Comparison of ENCODE assay signal across 17 cellular contexts in the genomic region with DNA sequence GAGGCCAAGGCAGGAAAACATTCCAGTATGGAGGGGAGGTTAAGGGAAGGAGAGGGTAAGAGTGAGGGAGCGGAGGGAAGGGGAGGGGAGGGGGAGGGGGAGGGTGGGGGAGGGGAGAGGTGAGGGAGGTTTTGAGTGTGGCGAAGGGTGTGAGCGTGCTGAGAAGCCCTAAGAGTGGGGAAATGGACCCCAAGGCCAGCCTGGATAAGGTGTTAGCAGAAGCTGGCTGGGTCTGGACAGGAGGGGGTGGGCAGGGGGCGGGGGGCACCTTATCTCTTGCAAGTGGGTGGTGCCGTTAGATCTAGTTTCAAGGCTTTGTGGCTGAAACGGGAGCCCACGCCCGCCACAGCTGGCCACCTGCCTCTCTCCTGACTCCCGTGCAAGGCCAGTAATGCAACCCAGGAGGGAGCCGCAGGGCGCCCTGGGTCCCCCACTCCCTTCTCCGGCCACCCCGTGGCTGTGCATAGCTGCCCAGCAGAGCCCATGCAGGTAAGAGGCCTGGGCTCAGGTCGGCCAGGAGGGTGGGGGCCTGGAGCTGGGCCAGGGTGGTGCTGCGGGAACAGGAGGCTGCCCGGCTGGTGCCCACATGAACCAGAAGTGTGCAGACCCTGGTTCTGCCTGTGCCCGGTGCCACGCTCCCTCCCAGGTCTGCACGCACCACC. TPM values are rescaled to one million over a fixed set of nuclear protein-coding genes. Genes with fewer than 3 reads are reported as not detected.
A peak's percentile ranks its signal among the peaks of the same experiment; 100 is the strongest.
DNase-seq lines count a peak whose midpoint lies in the region; ATAC-seq and TF ChIP-seq lines count a peak whose summit lies in the region.
"Had no signal": no experiment of that assay in that cellular context is flagged by ENCODE, and none has a peak within 500 bp of the region (broad histone marks: within the 10 kb centered on the region; RNA-seq: fewer than 3 reads in every experiment).

No MANE protein-coding gene starts in this region.

- H3K4me1 ChIP-seq in GM23338 (ENCODE audit: insufficient read depth) (no peaks in the 10 kb centered on the region; the same call in 1 of the 2 replicates), ovary (ENCODE audit: insufficient read depth) (peaks cover under 1% of the 10 kb centered on the region)
- peaks cover 7 to 9% of the 10 kb centered on the region in 2 donors for H3K4me1 ChIP-seq in naive thymus-derived CD4-positive, alpha-beta T cell (ENCODE audit: control insufficient read depth in 2 of 2, insufficient read depth in 2 of 2, low read length in 2 of 2)

- no peaks in the 10 kb centered on the region for H3K36me3 ChIP-seq in GM23338 (ENCODE audit: insufficient read depth)
- H3K36me3 ChIP-seq in naive thymus-derived CD4-positive, alpha-beta T cell (ENCODE audit: control insufficient read depth in 2 of 3, insufficient read depth in 3 of 3, low read length in 3 of 3), result no peaks in the 10 kb centered on the region
- H3K36me3 ChIP-seq in ovary, result no peaks in the 10 kb centered on the region
- H3K36me3 ChIP-seq: HAP-1, SJCRH30, thyroid gland had no signal

- TF ChIP-seq POLR2A in ovary (IDR thresholded peaks at IDR 0.05), result no peak

- ATAC-seq in GM23338, result no peak
- ATAC-seq in activated naive CD8-positive, alpha-beta T cell treated with anti-CD3 and anti-CD28 coated beads, Interleukin-2, amount 10 ng/mL, durations not matched to agents 7 days and 5 days (ENCODE audit: low read depth), result no peak
- no peak for ATAC-seq in naive thymus-derived CD4-positive, alpha-beta T cell

- no peaks in the 10 kb centered on the region for H3K79me2 ChIP-seq in GM23338 (replicated peaks; ENCODE audit: insufficient read depth)

- H2AFZ ChIP-seq in GM23338, result no peak overlapping the region

- H4K20me1 ChIP-seq in GM23338 (replicated peaks; ENCODE audit: insufficient read depth), result no peaks in the 10 kb centered on the region

- no peak for DNase-seq in GM23338 (ENCODE audit: low spot score)
- DNase-seq in activated naive CD8-positive, alpha-beta T cell treated with anti-CD3 and anti-CD28 coated beads, Interleukin-2, amount 10 ng/mL, durations not matched to agents 7 days and 5 days, result no peak
- DNase-seq in naive thymus-derived CD4-positive, alpha-beta T cell, result no peak
- no peak for DNase-seq in ovary
- no peak for DNase-seq in NCI-H748 (lab: John Stamatoyannopoulos, UW; ENCODE audit: unreplicated experiment)
- no peak for DNase-seq in T1000 (lab: John Stamatoyannopoulos, UW)

- no peaks in the 10 kb centered on the region for H3K9me2 ChIP-seq in GM23338 (ENCODE audit: insufficient read depth)

- TF ChIP-seq CTCF in C4-2B (conservative IDR thresholded peaks at IDR 0.05) (no peak; the same call in none of the 2 replicates), GM23338 (conservative IDR thresholded peaks at IDR 0.05; ENCODE audit: low read depth in 2 of 2) (no peak), ovary (IDR thresholded peaks at IDR 0.05) (no peak)

- no peak overlapping the region for H3K4me3 Mint-ChIP-seq in GM23338
- H3K4me3 Mint-ChIP-seq in activated naive CD8-positive, alpha-beta T cell treated with anti-CD3 and anti-CD28 coated beads, Interleukin-2, amount 10 ng/mL, durations not matched to agents 7 days and 5 days, result peak overlapping the region; percentile 33
- H3K4me3 Mint-ChIP-seq in naive thymus-derived CD4-positive, alpha-beta T cell, result peak overlapping the region in 1 of 10 donors; percentile 24
- H3K4me3 Mint-ChIP-seq: activated CD4-positive, alpha-beta T cell treated with anti-CD3 and anti-CD28 coated beads for 36 hours had no signal

- POLR2A ChIA-PET in activated naive CD8-positive, alpha-beta T cell treated with anti-CD3 and anti-CD28 coated beads, Interleukin-2, amount 10 ng/mL, durations not matched to agents 7 days and 5 days (lab: Charles Lee), result interaction anchor here (0.8 to 2.5 kb wide), 4 partner anchors 11 to 132 kb away, joined by 3 to 11 read pairs (median 6); partner anchors contain the start of genes ANAPC2 and SSNA1
- POLR2A ChIA-PET in naive thymus-derived CD4-positive, alpha-beta T cell (lab: Charles Lee), result interaction anchor here (0.9 to 3.2 kb wide), 6 partner anchors 13 to 181 kb away, joined by 3 to 9 read pairs (median 6); partner anchors contain the start of genes ANAPC2, SSNA1 and TUBB4B

- H3K9me3 Mint-ChIP-seq in GM23338, result no peaks in the 10 kb centered on the region
- H3K9me3 Mint-ChIP-seq in activated naive CD8-positive, alpha-beta T cell treated with anti-CD3 and anti-CD28 coated beads, Interleukin-2, amount 10 ng/mL, durations not matched to agents 7 days and 5 days, result no peaks in the 10 kb centered on the region
- H3K9me3 Mint-ChIP-seq in naive thymus-derived CD4-positive, alpha-beta T cell, result peaks cover 0 to 2% (median 0%) of the 10 kb centered on the region in 11 donors

- no peak overlapping the region for H3K27ac Mint-ChIP-seq in GM23338
- H3K27ac Mint-ChIP-seq in activated naive CD8-positive, alpha-beta T cell treated with anti-CD3 and anti-CD28 coated beads, Interleukin-2, amount 10 ng/mL, durations not matched to agents 7 days and 5 days, result peak overlapping the region; percentile 81
- peak overlapping the region in 5 of 9 donors; percentile 29 to 85 (median 49) for H3K27ac Mint-ChIP-seq in naive thymus-derived CD4-positive, alpha-beta T cell
- H3K27ac Mint-ChIP-seq: activated CD4-positive, alpha-beta T cell treated with anti-CD3 and anti-CD28 coated beads for 36 hours had no signal

- CTCF ChIA-PET in naive thymus-derived CD4-positive, alpha-beta T cell (lab: Charles Lee), result interaction anchor here (1.0 to 2.3 kb wide), 6 partner anchors 9 to 140 kb away, joined by 3 to 13 read pairs (median 6); no protein-coding TSS in a partner anchor

- H3K4me3 ChIP-seq in GM23338 (no peak overlapping the region), ovary (no peak overlapping the region)
- H3K4me3 ChIP-seq in naive thymus-derived CD4-positive, alpha-beta T cell (ENCODE audit: low read length), result no peak overlapping the region
- H3K4me3 ChIP-seq: coronary artery, HAP-1, SJCRH30, skin epidermis, thyroid gland had no signal

- H3K4me1 Mint-ChIP-seq in GM23338, result peaks cover 2% of the 10 kb centered on the region; the same call in 2 of the 3 replicates
- peaks cover 6% of the 10 kb centered on the region for H3K4me1 Mint-ChIP-seq in activated naive CD8-positive, alpha-beta T cell treated with anti-CD3 and anti-CD28 coated beads, Interleukin-2, amount 10 ng/mL, durations not matched to agents 7 days and 5 days
- peaks cover 5 to 11% (median 6%) of the 10 kb centered on the region in 7 donors for H3K4me1 Mint-ChIP-seq in naive thymus-derived CD4-positive, alpha-beta T cell

- intact Hi-C loops in naive thymus-derived CD4-positive, alpha-beta T cell (cut with micrococcal nuclease), result loop anchor here (1.0 to 10.0 kb wide), 7 partner anchors 28 to 283 kb away; partner anchors contain the start of genes ANAPC2 (in 1 of the 2), C8G (in 1 of the 2), FBXW5 (in 1 of the 2) and NPDC1 (in 1 of the 2)
- intact Hi-C loops in ovary (cut with DNase I), result loop anchor here in 3 of 4 donors (5.0 to 10.0 kb wide), 3 partner anchors 101 to 443 kb away; no protein-coding TSS in a partner anchor

- peaks cover 3% of the 10 kb centered on the region for H3K27me3 Mint-ChIP-seq in GM23338 (ENCODE audit: insufficient read depth, low read depth, poor library complexity)
- peaks cover 2% of the 10 kb centered on the region for H3K27me3 Mint-ChIP-seq in activated naive CD8-positive, alpha-beta T cell treated with anti-CD3 and anti-CD28 coated beads, Interleukin-2, amount 10 ng/mL, durations not matched to agents 7 days and 5 days
- peaks cover 0 to 7% (median 5%) of the 10 kb centered on the region in 5 donors for H3K27me3 Mint-ChIP-seq in naive thymus-derived CD4-positive, alpha-beta T cell

- peak overlapping the region; percentile 90 for H3K27ac ChIP-seq in C4-2B
- H3K27ac ChIP-seq in GM23338 (ENCODE audit: low read depth), result no peak overlapping the region
- no peak overlapping the region for H3K27ac ChIP-seq in naive thymus-derived CD4-positive, alpha-beta T cell (ENCODE audit: low read depth, low read length)
- no peak overlapping the region for H3K27ac ChIP-seq in ovary
- H3K27ac ChIP-seq: coronary artery, SJCRH30 had no signal

- no peak for TF ChIP-seq EP300 in ovary (IDR thresholded peaks at IDR 0.05)

- no peaks in the 10 kb centered on the region for H3K36me3 Mint-ChIP-seq in GM23338 (ENCODE audit: low read depth)
- H3K36me3 Mint-ChIP-seq in activated naive CD8-positive, alpha-beta T cell treated with anti-CD3 and anti-CD28 coated beads, Interleukin-2, amount 10 ng/mL, durations not matched to agents 7 days and 5 days, result no peaks in the 10 kb centered on the region
- no peaks in the 10 kb centered on the region for H3K36me3 Mint-ChIP-seq in naive thymus-derived CD4-positive, alpha-beta T cell

- H3K27me3 ChIP-seq in GM23338 (ENCODE audit: insufficient read depth) (peaks cover 1% of the 10 kb centered on the region; the same call in 1 of the 2 replicates), ovary (peaks cover 12% of the 10 kb centered on the region)
- H3K27me3 ChIP-seq in naive thymus-derived CD4-positive, alpha-beta T cell (ENCODE audit: control insufficient read depth in 2 of 2, insufficient read depth in 2 of 2, low read length in 2 of 2), result no peaks in the 10 kb centered on the region
- H3K27me3 ChIP-seq: thyroid gland had no signal

- no peaks in the 10 kb centered on the region for H3K9me3 ChIP-seq in naive thymus-derived CD4-positive, alpha-beta T cell (ENCODE audit: control insufficient read depth in 2 of 3, low read length in 3 of 3)
- H3K9me3 ChIP-seq in ovary, result no peaks in the 10 kb centered on the region
- H3K9me3 ChIP-seq: HAP-1, SJCRH30, thyroid gland had no signal

- H3F3A ChIP-seq in GM23338 (replicated peaks; ENCODE audit: low read depth), result 0 out of 2 replicates have a peak, but pooled peaks cover 6% of the 10 kb centered on the region

- 8 to 29% (median 13%) methylated on average over 16 to 19 of the region's 19 CpGs for WGBS in ovary, 3 donors

- H3K4me2 ChIP-seq in GM23338, result peak overlapping the region; percentile 66; the same call in 1 of the 2 replicates

RNA-seq across cellular contexts. Expression of gene RNF224, which starts 0.7 kb away (rescaled TPM):
- total RNA-seq in GM23338 (2014; rRNA removed; shearing (Covaris generic)), result 0.63 TPM in 1 of 2 replicates, not detected in the other
- not detected in 2 replicates for polyA plus RNA-seq in GM23338 (2016; fragmentation: Nextera tagmentation; extraction: Ambion mirVana)
- total RNA-seq in activated naive CD8-positive, alpha-beta T cell treated with anti-CD3 and anti-CD28 coated beads, Interleukin-2, amount 10 ng/mL, durations not matched to agents 7 days and 5 days, result not detected
- total RNA-seq in naive thymus-derived CD4-positive, alpha-beta T cell, result under 1 TPM in 1 of 5 experiments, not detected in 4; 0.12 TPM
- polyA plus RNA-seq in naive thymus-derived CD4-positive, alpha-beta T cell, result not detected
- under 1 TPM in 1 of 7 donors, not detected in 6; 0.92 TPM for total RNA-seq in ovary
- not detected for polyA plus RNA-seq in ovary
- total RNA-seq: activated CD4-positive, alpha-beta T cell treated with anti-CD3 and anti-CD28 coated beads for 36 hours; epithelial cell of proximal tubule; myocyte; NCI-H460; posterior vena cava; SJCRH30 had no signal

RNA-seq across cellular contexts. Expression of gene SLC34A3, which starts 2.7 kb away (rescaled TPM):
- not detected in 2 replicates for total RNA-seq in GM23338 (2014; rRNA removed; shearing (Covaris generic))
- polyA plus RNA-seq in GM23338 (2016; fragmentation: Nextera tagmentation; extraction: Ambion mirVana), result not detected in 2 replicates
- not detected for total RNA-seq in activated naive CD8-positive, alpha-beta T cell treated with anti-CD3 and anti-CD28 coated beads, Interleukin-2, amount 10 ng/mL, durations not matched to agents 7 days and 5 days
- total RNA-seq in naive thymus-derived CD4-positive, alpha-beta T cell, result under 1 TPM in 2 of 5 experiments, not detected in 3; 0.16 TPM
- not detected for polyA plus RNA-seq in naive thymus-derived CD4-positive, alpha-beta T cell
- total RNA-seq in ovary, result under 1 TPM in 2 of 7 donors, not detected in 5; 0.15 to 0.46 TPM
- polyA plus RNA-seq in ovary, result not detected
- total RNA-seq: activated CD4-positive, alpha-beta T cell treated with anti-CD3 and anti-CD28 coated beads for 36 hours; epithelial cell of proximal tubule; NCI-H460; posterior vena cava had no signal

RNA-seq across cellular contexts. Expression of gene CYSRT1, which starts 3.0 kb away (rescaled TPM):
- total RNA-seq in GM23338 (2014; rRNA removed; shearing (Covaris generic)), result 1.4 and 2.0 TPM in 2 replicates
- 2.0 and 3.2 TPM in 2 replicates for polyA plus RNA-seq in GM23338 (2016; fragmentation: Nextera tagmentation; extraction: Ambion mirVana)
- total RNA-seq in activated naive CD8-positive, alpha-beta T cell treated with anti-CD3 and anti-CD28 coated beads, Interleukin-2, amount 10 ng/mL, durations not matched to agents 7 days and 5 days, result under 1 TPM; 0.45 to 0.55 TPM
- under 1 TPM in 3 of 5 experiments, not detected in 2; 0.45 to 0.63 (median 0.46) TPM for total RNA-seq in naive thymus-derived CD4-positive, alpha-beta T cell
- polyA plus RNA-seq in naive thymus-derived CD4-positive, alpha-beta T cell, result under 1 TPM in 1 of 2 donors, not detected in 1; 0.52 TPM
- total RNA-seq in ovary, result under 1 TPM in 4 of 7 donors, not detected in 3; 0.15 to 0.80 (median 0.33) TPM
- polyA plus RNA-seq in ovary, result under 1 TPM in 1 of 2 donors, not detected in 1; 0.12 TPM

RNA-seq across cellular contexts. Expression of gene RNF208, which starts 5.9 kb away (rescaled TPM):
- 1.4 and 1.9 TPM in 2 replicates for total RNA-seq in GM23338 (2014; rRNA removed; shearing (Covaris generic))
- polyA plus RNA-seq in GM23338 (2016; fragmentation: Nextera tagmentation; extraction: Ambion mirVana), result 5.6 and 7.4 TPM in 2 replicates
- 1 to 10 TPM; 5.0 to 7.2 TPM for total RNA-seq in activated naive CD8-positive, alpha-beta T cell treated with anti-CD3 and anti-CD28 coated beads, Interleukin-2, amount 10 ng/mL, durations not matched to agents 7 days and 5 days
- total RNA-seq in naive thymus-derived CD4-positive, alpha-beta T cell, result 1 to 10 TPM in 4 of 5 experiments, under 1 TPM in 1; 0.85 to 4.3 (median 1.2) TPM
- polyA plus RNA-seq in naive thymus-derived CD4-positive, alpha-beta T cell, result not detected
- 1 to 10 TPM in 5 of 7 donors, under 1 TPM in 1, not detected in 1; 0.92 to 6.5 (median 3.3) TPM for total RNA-seq in ovary
- 1 to 10 TPM in 1 of 2 donors, not detected in 1; 2.3 TPM for polyA plus RNA-seq in ovary

RNA-seq across cellular contexts. Expression of gene TUBB4B, which starts 13.1 kb away (rescaled TPM):
- 334 and 374 TPM in 2 replicates for total RNA-seq in GM23338 (2014; rRNA removed; shearing (Covaris generic))
- polyA plus RNA-seq in GM23338 (2016; fragmentation: Nextera tagmentation; extraction: Ambion mirVana) (389 and 408 TPM in 2 replicates), ovary (10 to 100 TPM; 62.8 to 88.6 TPM)
- 100 to 1,000 TPM; 241 to 249 TPM for total RNA-seq in activated naive CD8-positive, alpha-beta T cell treated with anti-CD3 and anti-CD28 coated beads, Interleukin-2, amount 10 ng/mL, durations not matched to agents 7 days and 5 days
- total RNA-seq in naive thymus-derived CD4-positive, alpha-beta T cell, result 100 to 1,000 TPM in 1 of 5 experiments, 10 to 100 TPM in 4; 44.2 to 260 (median 87.5) TPM
- 10 to 100 TPM; 17.5 to 49.9 TPM for polyA plus RNA-seq in naive thymus-derived CD4-positive, alpha-beta T cell
- 100 to 1,000 TPM in 6 of 7 donors, 10 to 100 TPM in 1; 88.0 to 234 (median 175) TPM for total RNA-seq in ovary
